ENCODE assay signal across 13 cellular contexts in genomic region chr17:78141437-78142112, GRCh38. TPM values are rescaled to one million over a fixed set of nuclear protein-coding genes. Genes with fewer than 3 reads are reported as not detected.
A peak's percentile ranks its signal among the peaks of the same experiment; 100 is the strongest.
DNase-seq lines count a peak whose midpoint lies in the region; ATAC-seq and TF ChIP-seq lines count a peak whose summit lies in the region.
"Had no signal": no experiment of that assay in that cellular context is flagged by ENCODE, and none has a peak within 500 bp of the region (broad histone marks: within the 10 kb centered on the region; RNA-seq: fewer than 3 reads in every experiment).

No MANE protein-coding gene starts in this region.

- H3K9me3 ChIP-seq in transverse colon, result no peaks in the 10 kb centered on the region
- H3K9me3 ChIP-seq: ovary, stomach had no signal

- peak; percentile 19 for TF ChIP-seq POLR2A in transverse colon (IDR thresholded peaks at IDR 0.05)

- no peaks in the 10 kb centered on the region for H3K27me3 ChIP-seq in transverse colon
- H3K27me3 ChIP-seq: dorsolateral prefrontal cortex, ovary, stomach had no signal

- in situ Hi-C loops in transverse colon (cut with MboI; ENCODE audit: low pct_ligation_motif_present in 1 of 4, low pct_unique_long_range_greater_than_20kb in 1 of 4, low sequenced_read_pairs in 3 of 4), result no loop called here

- H3K36me3 Mint-ChIP-seq in activated naive CD8-positive, alpha-beta T cell treated with anti-CD3 and anti-CD28 coated beads, Interleukin-2, amount 50 U/mL, for 24 hours (ENCODE audit: low read depth), result peaks cover 23% of the 10 kb centered on the region
- H3K36me3 Mint-ChIP-seq in activated naive CD8-positive, alpha-beta T cell treated with anti-CD3 and anti-CD28 coated beads for 36 hours, result peaks cover 31% of the 10 kb centered on the region

- H3K4me1 Mint-ChIP-seq in activated naive CD8-positive, alpha-beta T cell treated with anti-CD3 and anti-CD28 coated beads, Interleukin-2, amount 50 U/mL, for 24 hours, result peaks cover 59% of the 10 kb centered on the region
- peaks cover 60% of the 10 kb centered on the region for H3K4me1 Mint-ChIP-seq in activated naive CD8-positive, alpha-beta T cell treated with anti-CD3 and anti-CD28 coated beads for 36 hours

- 75% methylated on average over 18 of the region's 20 CpGs; no CpG with 5 or more reads in 1 of the 2 donors for WGBS in transverse colon (ENCODE audit: low coverage in 1 of 2), 2 donors

- no peak for TF ChIP-seq CTCF in transverse colon (IDR thresholded peaks at IDR 0.05)

- intact Hi-C loops in transverse colon (cut with DNase I; ENCODE audit: low total_unique reads), result no loop called here

- H3K27ac ChIP-seq in epithelial cell of prostate (peak overlapping the region; percentile 93), transverse colon (peak overlapping the region in 3 of 4 donors; percentile 43 to 76 (median 52))
- H3K27ac ChIP-seq: dorsolateral prefrontal cortex, ovary had no signal

- no peak overlapping the region for H3K4me3 ChIP-seq in transverse colon
- H3K4me3 ChIP-seq: dorsolateral prefrontal cortex, ovary had no signal

- H3K9me3 Mint-ChIP-seq in activated naive CD8-positive, alpha-beta T cell treated with anti-CD3 and anti-CD28 coated beads, Interleukin-2, amount 50 U/mL, for 24 hours, result no peaks in the 10 kb centered on the region
- H3K9me3 Mint-ChIP-seq in activated naive CD8-positive, alpha-beta T cell treated with anti-CD3 and anti-CD28 coated beads for 36 hours, result no peaks in the 10 kb centered on the region
- H3K9me3 Mint-ChIP-seq: activated CD4-positive, alpha-beta memory T cell treated with anti-CD3 and anti-CD28 coated beads, Interleukin-2, amount 10 ng/mL, durations not matched to agents 7 days and 5 days; T-helper 1 cell treated with Interleukin-12 subunit alpha and Interleukin-12 subunit beta and Interleukin-4 antibody, amounts not matched to agents 30 μg/mL and 1 μg/mL, for 36 hours had no signal

- peak overlapping the region; percentile 13 for H3K27ac Mint-ChIP-seq in activated naive CD8-positive, alpha-beta T cell treated with anti-CD3 and anti-CD28 coated beads, Interleukin-2, amount 50 U/mL, for 24 hours
- H3K27ac Mint-ChIP-seq in activated naive CD8-positive, alpha-beta T cell treated with anti-CD3 and anti-CD28 coated beads for 36 hours, result no peak overlapping the region
- H3K27ac Mint-ChIP-seq: activated CD4-positive, alpha-beta memory T cell treated with anti-CD3 and anti-CD28 coated beads, Interleukin-2, amount 10 ng/mL, durations not matched to agents 7 days and 5 days; T-helper 1 cell treated with Interleukin-12 subunit alpha and Interleukin-12 subunit beta and Interleukin-4 antibody, amounts not matched to agents 30 μg/mL and 1 μg/mL, for 36 hours had no signal

- no peak for ATAC-seq in activated naive CD8-positive, alpha-beta T cell treated with anti-CD3 and anti-CD28 coated beads, Interleukin-2, amount 50 U/mL, for 24 hours

- no peak for TF ChIP-seq EP300 in transverse colon (IDR thresholded peaks at IDR 0.05; ENCODE audit: low read depth)

- no peaks in the 10 kb centered on the region for H3K36me3 ChIP-seq in transverse colon
- H3K36me3 ChIP-seq: ovary, stomach had no signal

- peaks cover 22 to 68% (median 50%) of the 10 kb centered on the region in 4 donors for H3K4me1 ChIP-seq in transverse colon

- DNase-seq in activated naive CD8-positive, alpha-beta T cell treated with anti-CD3 and anti-CD28 coated beads, Interleukin-2, amount 50 U/mL, for 24 hours, result no peak
- DNase-seq in activated naive CD8-positive, alpha-beta T cell treated with anti-CD3 and anti-CD28 coated beads for 36 hours, result no peak
- DNase-seq in epithelial cell of prostate (ENCODE audit: low read depth, low spot score) (no peak), transverse colon (peak; percentile 11), NCI-H69 (lab: John Stamatoyannopoulos, UW) (no peak), NCI-H2081 (lab: John Stamatoyannopoulos, UW) (no peak)
- DNase-seq: activated CD4-positive, alpha-beta memory T cell treated with anti-CD3 and anti-CD28 coated beads, Interleukin-2, amount 10 ng/mL, durations not matched to agents 7 days and 5 days; dorsolateral prefrontal cortex; NCI-H2029 treated with DMSO at 0.1 percent for 48 hours; stimulated activated CD4-positive, alpha-beta T cell treated with anti-CD3 and anti-CD28 coated beads, Interleukin-2, amount 100 ng/mL, for 24 hours had no signal

- H3K27me3 Mint-ChIP-seq in activated naive CD8-positive, alpha-beta T cell treated with anti-CD3 and anti-CD28 coated beads, Interleukin-2, amount 50 U/mL, for 24 hours, result no peaks in the 10 kb centered on the region
- H3K27me3 Mint-ChIP-seq in activated naive CD8-positive, alpha-beta T cell treated with anti-CD3 and anti-CD28 coated beads for 36 hours, result no peaks in the 10 kb centered on the region
- H3K27me3 Mint-ChIP-seq: activated CD4-positive, alpha-beta memory T cell treated with anti-CD3 and anti-CD28 coated beads, Interleukin-2, amount 10 ng/mL, durations not matched to agents 7 days and 5 days had no signal

- H3K4me3 Mint-ChIP-seq in activated naive CD8-positive, alpha-beta T cell treated with anti-CD3 and anti-CD28 coated beads, Interleukin-2, amount 50 U/mL, for 24 hours, result no peak overlapping the region
- H3K4me3 Mint-ChIP-seq in activated naive CD8-positive, alpha-beta T cell treated with anti-CD3 and anti-CD28 coated beads for 36 hours, result no peak overlapping the region
- H3K4me3 Mint-ChIP-seq: activated CD4-positive, alpha-beta memory T cell treated with anti-CD3 and anti-CD28 coated beads, Interleukin-2, amount 10 ng/mL, durations not matched to agents 7 days and 5 days; T-helper 1 cell treated with Interleukin-12 subunit alpha and Interleukin-12 subunit beta and Interleukin-4 antibody, amounts not matched to agents 30 μg/mL and 1 μg/mL, for 36 hours had no signal

RNA-seq across cellular contexts. Expression of gene C17orf99, which starts 4.6 kb away (rescaled TPM):
- total RNA-seq in activated naive CD8-positive, alpha-beta T cell treated with anti-CD3 and anti-CD28 coated beads for 36 hours, result not detected
- total RNA-seq in transverse colon, result not detected
- total RNA-seq: activated CD4-positive, alpha-beta memory T cell treated with anti-CD3 and anti-CD28 coated beads, Interleukin-2, amount 10 ng/mL, durations not matched to agents 7 days and 5 days; stomach had no signal

RNA-seq across cellular contexts. Expression of gene TMC8, which starts 11.0 kb away (rescaled TPM):
- total RNA-seq in activated naive CD8-positive, alpha-beta T cell treated with anti-CD3 and anti-CD28 coated beads for 36 hours, result 100 to 1,000 TPM; 133 to 136 TPM
- total RNA-seq in transverse colon, result 10 to 100 TPM in 2 of 4 donors, 1 to 10 TPM in 2; 1.2 to 40.8 (median 9.8) TPM

RNA-seq across cellular contexts. Expression of gene TMC6, which starts 13.0 kb away (rescaled TPM):
- 100 to 1,000 TPM; 119 to 125 TPM for total RNA-seq in activated naive CD8-positive, alpha-beta T cell treated with anti-CD3 and anti-CD28 coated beads for 36 hours
- 100 to 1,000 TPM in 1 of 4 donors, 10 to 100 TPM in 3; 39.7 to 181 (median 68.0) TPM for total RNA-seq in transverse colon

RNA-seq across cellular contexts. Expression of gene SYNGR2, which starts 26.8 kb away (rescaled TPM):
- 100 to 1,000 TPM; 126 to 127 TPM for total RNA-seq in activated naive CD8-positive, alpha-beta T cell treated with anti-CD3 and anti-CD28 coated beads for 36 hours
- 100 to 1,000 TPM; 102 to 121 (median 106) TPM for total RNA-seq in transverse colon

RNA-seq across cellular contexts. Expression of gene TK1, which starts 45.3 kb away (rescaled TPM):
- 100 to 1,000 TPM; 144 to 150 TPM for total RNA-seq in activated naive CD8-positive, alpha-beta T cell treated with anti-CD3 and anti-CD28 coated beads for 36 hours
- total RNA-seq in transverse colon, result 10 to 100 TPM in 1 of 4 donors, 1 to 10 TPM in 3; 7.4 to 27.9 (median 9.4) TPM
